In the genomic region with DNA sequence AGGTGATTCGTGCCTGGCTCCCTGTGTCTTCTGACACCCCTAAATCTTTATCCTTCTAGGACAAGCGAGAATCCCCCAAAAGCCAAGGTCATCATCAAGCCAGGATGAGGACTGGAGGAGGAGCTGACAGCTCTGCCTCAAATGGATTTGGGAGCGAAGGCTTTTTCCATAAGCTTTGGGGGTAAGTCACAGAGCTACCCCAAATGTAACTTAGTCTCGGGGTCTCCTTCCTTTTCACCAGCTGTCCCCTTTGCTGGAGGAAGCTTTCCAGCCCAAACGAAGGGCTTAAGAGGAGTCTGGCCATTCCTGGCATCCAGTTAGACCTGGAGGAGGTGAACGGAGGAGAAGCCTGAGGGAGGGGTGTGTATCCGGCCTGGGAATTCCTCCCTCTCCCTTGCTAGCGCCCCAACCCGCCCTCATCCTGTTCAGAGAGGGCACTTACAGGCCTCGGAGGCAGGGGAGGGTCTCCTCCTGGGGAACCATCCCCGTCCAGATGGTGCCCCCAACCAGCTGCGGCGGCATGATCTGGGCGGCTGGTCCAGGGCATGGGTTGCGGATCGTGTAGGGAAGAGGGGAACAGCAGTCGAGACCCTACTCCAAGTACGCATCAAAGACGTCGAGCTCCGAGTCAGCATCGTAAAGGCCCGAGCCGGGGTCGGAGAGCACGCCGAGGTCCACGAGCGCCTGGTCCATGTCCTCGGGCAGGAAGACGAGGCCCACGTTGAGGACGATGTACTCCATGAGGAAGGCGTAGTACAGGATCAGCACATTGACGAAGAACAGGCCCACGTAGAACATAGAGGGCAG, we compare ENCODE assay signal across 8 cellular contexts. TPM values are rescaled to one million over a fixed set of nuclear protein-coding genes. Genes with fewer than 3 reads are reported as not detected.
A peak's percentile ranks its signal among the peaks of the same experiment; 100 is the strongest.
DNase-seq lines count a peak whose midpoint lies in the region; ATAC-seq lines count a peak whose summit lies in the region.

No MANE protein-coding gene starts in this region.

- H3K4me1 ChIP-seq in esophagus (ENCODE audit: control insufficient read depth in 2 of 2, insufficient read depth in 2 of 2, low read length in 1 of 2): peaks cover 12 to 45% of the 10 kb centered on the region in 2 donors

- H3K27ac ChIP-seq in esophagus (ENCODE audit: low read depth in 2 of 2, low read length in 1 of 2): peak overlapping the region in 1 of 2 donors; percentile 47

- no peaks in the 10 kb centered on the region for H3K27me3 ChIP-seq in esophagus (ENCODE audit: control insufficient read depth in 1 of 2, insufficient read depth in 2 of 2, low read length in 2 of 2)

- peak overlapping the region; percentile 63 to 77 for H3K4me3 ChIP-seq in esophagus (ENCODE audit: low read depth in 1 of 2, low read length in 2 of 2)

- DNase-seq in DMS53 (lab: John Stamatoyannopoulos, UW): peak; percentile 42
- no peak for DNase-seq in DMS53 treated with DMSO at 0.1 percent for 48 hours (lab: John Stamatoyannopoulos, UW; ENCODE audit: unreplicated experiment)
- peak; percentile 23 for DNase-seq in RPMI8226
- peak; percentile 79 for DNase-seq in posterior vena cava (ENCODE audit: low spot score)
- no peak for DNase-seq in superior temporal gyrus (ENCODE audit: extremely low spot score)

- WGBS in esophagus, 2 donors: 3% methylated on average over 32 to 35 of the region's 36 CpGs

- ATAC-seq in GM21390 (IDR thresholded peaks at IDR 0.05; ENCODE audit: unreplicated experiment): no peak
- no peak for ATAC-seq in GM19463 (IDR thresholded peaks at IDR 0.05; ENCODE audit: unreplicated experiment)

- H3K36me3 ChIP-seq in esophagus (ENCODE audit: control insufficient read depth in 2 of 2, insufficient read depth in 2 of 2, low read length in 1 of 2): peaks cover 0 to 3% of the 10 kb centered on the region in 2 donors

- no peaks in the 10 kb centered on the region for H3K9me3 ChIP-seq in esophagus (ENCODE audit: control insufficient read depth in 2 of 2, insufficient read depth in 1 of 2, low read depth in 1 of 2, low read length in 1 of 2)

- intact Hi-C loops in posterior vena cava (cut with DNase I): loop anchor here in 1 of 2 donors (5.0 kb wide), 1 partner anchor 1769 kb away; no protein-coding TSS in a partner anchor

RNA-seq across cellular contexts. Expression of a gene that starts 0.9 kb away (rescaled TPM):
- 10 to 100 TPM in 1 of 2 donors, 1 to 10 TPM in 1; 9.2 to 24.8 TPM for polyA plus RNA-seq in esophagus
- 10 to 100 TPM; 36.0 to 39.8 TPM for total RNA-seq in posterior vena cava

RNA-seq across cellular contexts. Expression of a gene that starts 3.0 kb away (rescaled TPM):
- 10 to 100 TPM in 1 of 2 donors, 1 to 10 TPM in 1; 9.0 to 12.5 TPM for polyA plus RNA-seq in esophagus
- total RNA-seq in posterior vena cava: 10 to 100 TPM; 19.4 to 20.1 TPM

Comparison
In these comparisons a context has a peak if more than half of its experiments do, and no peak if none do; other contexts are left out.
1. DNase-seq: peak in DMS53 (single experiment), RPMI8226 (single experiment) and posterior vena cava (single experiment); none in DMS53 treated with DMSO at 0.1 percent for 48 hours (single experiment) and superior temporal gyrus (single experiment).